ENCODE assay signal across 9 cellular contexts in the genomic region with DNA sequence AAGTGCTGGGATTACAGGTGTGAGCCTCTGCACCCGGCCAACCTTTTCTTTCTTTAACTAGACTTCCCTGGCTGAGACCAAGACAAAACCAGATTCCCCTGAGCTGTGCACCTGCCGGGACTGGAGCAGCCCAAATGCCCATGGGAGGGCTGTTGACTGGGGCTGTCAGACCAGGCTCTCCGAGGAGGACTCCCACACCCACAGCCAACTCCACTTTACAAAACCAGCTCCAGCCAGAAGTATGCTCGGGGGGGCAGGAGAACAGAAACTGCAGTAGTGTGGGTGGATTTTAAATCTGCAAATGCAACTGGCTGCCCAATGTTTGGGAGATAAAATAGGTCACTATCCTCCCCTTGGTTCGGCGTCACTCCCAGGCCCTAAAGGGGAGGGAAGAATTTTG.
DNase-seq lines count a peak whose midpoint lies in the region; ATAC-seq and TF ChIP-seq lines count a peak whose summit lies in the region.
"Had no signal": no experiment of that assay in that cellular context is flagged by ENCODE, and none has a peak within 500 bp of the region (broad histone marks: within the 10 kb centered on the region; RNA-seq: fewer than 3 reads in every experiment).

No MANE protein-coding gene starts in this region.

- H3K27ac Mint-ChIP-seq in activated CD4-positive, alpha-beta T cell treated with anti-CD3 and anti-CD28 coated beads, Interleukin-2, amount 10 ng/mL, durations not matched to agents 7 days and 5 days, result peak overlapping the region; percentile 96

- H3K36me3 ChIP-seq in PC-3 (ENCODE audit: low read depth, low read length) (no peaks in the 10 kb centered on the region), stomach smooth muscle (ENCODE audit: control insufficient read depth in 2 of 2, insufficient read depth in 2 of 2, low read length in 2 of 2) (no peaks in the 10 kb centered on the region), hepatocyte (replicated peaks; ENCODE audit: insufficient read depth, low read depth) (no peaks in the 10 kb centered on the region)

- H3K9me2 ChIP-seq in PC-3 (replicated peaks; ENCODE audit: low read length) (no peaks in the 10 kb centered on the region), hepatocyte (replicated peaks; ENCODE audit: insufficient read depth) (no peaks in the 10 kb centered on the region)

- no peak for ATAC-seq in PC-3
- no peak for ATAC-seq in GM19455 (IDR thresholded peaks at IDR 0.05; ENCODE audit: unreplicated experiment)
- ATAC-seq in GM18870 (IDR thresholded peaks at IDR 0.05; ENCODE audit: unreplicated experiment), result no peak

- no peaks in the 10 kb centered on the region for H3K9me3 Mint-ChIP-seq in activated CD4-positive, alpha-beta T cell treated with anti-CD3 and anti-CD28 coated beads, Interleukin-2, amount 10 ng/mL, durations not matched to agents 7 days and 5 days

- H3K27ac ChIP-seq in PC-3 (ENCODE audit: low read length), result peak overlapping the region; percentile 90
- H3K27ac ChIP-seq in stomach smooth muscle (ENCODE audit: low read length), result peak overlapping the region; percentile 49
- no peak overlapping the region for H3K27ac ChIP-seq in hepatocyte
- H3K27ac ChIP-seq: SK-N-MC had no signal

- CTCF ChIA-PET in activated CD4-positive, alpha-beta T cell treated with anti-CD3 and anti-CD28 coated beads, Interleukin-2, amount 10 ng/mL, durations not matched to agents 7 days and 5 days (lab: Charles Lee), result interaction anchor here (0.8 to 6.0 kb wide), 13 partner anchors 11 to 185 kb away, joined by 3 to 30 read pairs (median 6); a partner anchor contains a TSS
- CTCF ChIA-PET in PC-3 (lab: Charles Lee), result interaction anchor here (0.6 to 0.8 kb wide), 2 partner anchors 34 to 50 kb away, joined by 3 to 5 read pairs; no protein-coding TSS in a partner anchor

- H3K27me3 Mint-ChIP-seq in activated CD4-positive, alpha-beta T cell treated with anti-CD3 and anti-CD28 coated beads, Interleukin-2, amount 10 ng/mL, durations not matched to agents 7 days and 5 days, result no peaks in the 10 kb centered on the region

- H3K9me3 ChIP-seq in PC-3 (ENCODE audit: low read length), result no peaks in the 10 kb centered on the region
- no peaks in the 10 kb centered on the region for H3K9me3 ChIP-seq in stomach smooth muscle (ENCODE audit: control insufficient read depth in 2 of 2, low read length in 2 of 2)
- no peaks in the 10 kb centered on the region for H3K9me3 ChIP-seq in hepatocyte (ENCODE audit: low read depth)

- peaks cover 66% of the 10 kb centered on the region for H3K36me3 Mint-ChIP-seq in activated CD4-positive, alpha-beta T cell treated with anti-CD3 and anti-CD28 coated beads, Interleukin-2, amount 10 ng/mL, durations not matched to agents 7 days and 5 days (ENCODE audit: low read depth)

- H3K79me2 ChIP-seq in PC-3 (ENCODE audit: low read length) (no peaks in the 10 kb centered on the region), hepatocyte (no peaks in the 10 kb centered on the region)

- no peak overlapping the region for H3K4me3 Mint-ChIP-seq in activated CD4-positive, alpha-beta T cell treated with anti-CD3 and anti-CD28 coated beads, Interleukin-2, amount 10 ng/mL, durations not matched to agents 7 days and 5 days

- peaks cover 19% of the 10 kb centered on the region for H3F3A ChIP-seq in PC-3 (ENCODE audit: low read length, unreplicated experiment)

- no peak for DNase-seq in activated CD4-positive, alpha-beta T cell treated with anti-CD3 and anti-CD28 coated beads, Interleukin-2, amount 10 ng/mL, durations not matched to agents 7 days and 5 days
- no peak for DNase-seq in activated CD4-positive, alpha-beta T cell treated with anti-CD3 and anti-CD28 coated beads, Interleukin-2, amount 50 U/mL, for 1 hour
- no peak for DNase-seq in PC-3
- DNase-seq in fibroblast of villous mesenchyme (ENCODE audit: low read depth), result peak; percentile 19
- DNase-seq in hepatocyte (ENCODE audit: low spot score), result no peak

- no peaks in the 10 kb centered on the region for H4K20me1 ChIP-seq in PC-3 (ENCODE audit: low read length)
- H4K20me1 ChIP-seq in hepatocyte (ENCODE audit: insufficient read depth, poor library complexity, severe bottlenecking), result no peaks in the 10 kb centered on the region

- H3K4me2 ChIP-seq in PC-3 (ENCODE audit: low read length), result peak overlapping the region; percentile 68; the same call in 1 of the 2 replicates
- H3K4me2 ChIP-seq in hepatocyte, result no peak overlapping the region

- H3K4me1 Mint-ChIP-seq in activated CD4-positive, alpha-beta T cell treated with anti-CD3 and anti-CD28 coated beads, Interleukin-2, amount 10 ng/mL, durations not matched to agents 7 days and 5 days, result peaks cover 70% of the 10 kb centered on the region

- peaks cover 44% of the 10 kb centered on the region for H3K4me1 ChIP-seq in PC-3 (ENCODE audit: insufficient read depth, low read length)
- H3K4me1 ChIP-seq in stomach smooth muscle (ENCODE audit: control insufficient read depth, insufficient read depth, low read length), result peaks cover 11% of the 10 kb centered on the region
- H3K4me1 ChIP-seq in hepatocyte (ENCODE audit: insufficient read depth), result peaks cover 9% of the 10 kb centered on the region

- BruUV-seq in PC-3 (replicated peaks; lab: Mats Ljungman, UMichigan), result no TSS peak

- H3K27me3 ChIP-seq in PC-3 (ENCODE audit: low read length) (no peaks in the 10 kb centered on the region), stomach smooth muscle (ENCODE audit: control insufficient read depth in 1 of 2, insufficient read depth in 2 of 2, low read length in 2 of 2) (no peaks in the 10 kb centered on the region), hepatocyte (no peaks in the 10 kb centered on the region)

- TF ChIP-seq CTCF in PC-3 (conservative IDR thresholded peaks at IDR 0.05; ENCODE audit: low read depth, low read length) (no peak), fibroblast of villous mesenchyme (IDR thresholded peaks at IDR 0.05; ENCODE audit: insufficient read depth, low read depth, low read length) (no peak), hepatocyte (IDR thresholded peaks at IDR 0.05; ENCODE audit: poor library complexity) (no peak)

- no peak overlapping the region for H3K4me3 ChIP-seq in PC-3 (ENCODE audit: low read length)
- no peak overlapping the region for H3K4me3 ChIP-seq in fibroblast of villous mesenchyme (ENCODE audit: low read depth, low read length)
- no peak overlapping the region for H3K4me3 ChIP-seq in stomach smooth muscle (ENCODE audit: low read length in 2 of 2)
- H3K4me3 ChIP-seq in hepatocyte, result no peak overlapping the region
- H3K4me3 ChIP-seq: SK-N-MC had no signal

- WGBS in hepatocyte (ENCODE audit: low lambda C conversion rate, missing lambda C conversion rate), result 68% methylated on average over 6 of the region's 6 CpGs

- POLR2A ChIA-PET in activated CD4-positive, alpha-beta T cell treated with anti-CD3 and anti-CD28 coated beads, Interleukin-2, amount 10 ng/mL, durations not matched to agents 7 days and 5 days (lab: Charles Lee), result interaction anchor here (0.5 to 1.4 kb wide), 5 partner anchors 24 to 175 kb away, joined by 3 to 24 read pairs (median 3); no protein-coding TSS in a partner anchor
- POLR2A ChIA-PET in PC-3 (lab: Charles Lee; ENCODE audit: unreplicated experiment), result interaction anchor here (0.9 to 1.1 kb wide), 2 partner anchors 14 to 37 kb away, joined by 4 to 10 read pairs; no protein-coding TSS in a partner anchor

- peak overlapping the region; percentile 52 for H3K9ac ChIP-seq in PC-3 (ENCODE audit: low read length)
- no peak overlapping the region for H3K9ac ChIP-seq in stomach smooth muscle (ENCODE audit: low read length in 2 of 2)

- intact Hi-C loops in PC-3 (cut with micrococcal nuclease), result loop anchor here (1.0 kb wide), 1 partner anchor 14 kb away; no protein-coding TSS in a partner anchor

- H2AFZ ChIP-seq in PC-3 (ENCODE audit: low read length), result no peak overlapping the region
- no peak overlapping the region for H2AFZ ChIP-seq in hepatocyte
